10 cellular contexts compared by ENCODE assay signal in genomic region chr3:153599685-153600084, GRCh38.
A peak's percentile ranks its signal among the peaks of the same experiment; 100 is the strongest.
DNase-seq lines count a peak whose midpoint lies in the region; ATAC-seq and TF ChIP-seq lines count a peak whose summit lies in the region.
"Had no signal": no experiment of that assay in that cellular context is flagged by ENCODE, and none has a peak within 500 bp of the region (broad histone marks: within the 10 kb centered on the region; RNA-seq: fewer than 3 reads in every experiment).

No MANE protein-coding gene starts in this region.

- DNase-seq in H4 (ENCODE audit: low spot score) (peak; percentile 93), UCSD-AML1 (lab: John Stamatoyannopoulos, UW; ENCODE audit: unreplicated experiment) (peak; percentile 17), heart left ventricle (peak in 2 of 5 donors; percentile 21 to 37), sciatic nerve (ENCODE audit: low spot score) (peak; percentile 61), SK-N-DZ (ENCODE audit: low spot score) (no peak), DMS153 treated with DMSO at 0.1 percent for 48 hours (lab: John Stamatoyannopoulos, UW; ENCODE audit: unreplicated experiment) (no peak)
- DNase-seq in CD8-positive, alpha-beta T cell: no peak
- DNase-seq: activated gamma-delta T cell treated with Interleukin-2 at 50 U/mL for 16 hours, NCI-H2227 treated with DMSO at 0.1 percent for 48 hours had no signal

- no peaks in the 10 kb centered on the region for H3K36me3 ChIP-seq in heart left ventricle
- no peaks in the 10 kb centered on the region for H3K36me3 ChIP-seq in CD8-positive, alpha-beta T cell (ENCODE audit: insufficient read depth, low read length)

- H3K9me3 Mint-ChIP-seq in CD8-positive, alpha-beta T cell: no peaks in the 10 kb centered on the region

- no peaks in the 10 kb centered on the region for H3K27me3 Mint-ChIP-seq in CD8-positive, alpha-beta T cell (ENCODE audit: low read depth)

- peaks cover 0 to 24% (median 4%) of the 10 kb centered on the region in 12 donors for H3K4me1 ChIP-seq in heart left ventricle
- no peaks in the 10 kb centered on the region for H3K4me1 ChIP-seq in CD8-positive, alpha-beta T cell (ENCODE audit: insufficient read depth, low read length)

- peak overlapping the region in 1 of 12 donors; percentile 5 for H3K27ac ChIP-seq in heart left ventricle
- H3K27ac ChIP-seq in CD8-positive, alpha-beta T cell (ENCODE audit: low read depth, low read length): no peak overlapping the region

- H3K4me1 Mint-ChIP-seq in CD8-positive, alpha-beta T cell (ENCODE audit: low read depth): peaks cover 8% of the 10 kb centered on the region

- no peak overlapping the region for H3K27ac Mint-ChIP-seq in CD8-positive, alpha-beta T cell

- intact Hi-C loops in heart left ventricle (cut with DNase I) (loop anchor here in 8 of 10 donors (5.0 to 10.0 kb wide), 6 partner anchors 305 to 572 kb away; partner anchors contain the start of gene RAP2B (in 2 of the 8)), sciatic nerve (cut with DNase I) (no loop called here)
- intact Hi-C loops in CD8-positive, alpha-beta T cell (cut with DNase I, micrococcal nuclease): loop anchor here in 1 of 2 experiments (5.0 kb wide), 1 partner anchor 572 kb away; no protein-coding TSS in a partner anchor

- TF ChIP-seq CTCF in heart left ventricle (IDR thresholded peaks at IDR 0.05): no peak
- no peak for TF ChIP-seq CTCF in CD8-positive, alpha-beta T cell (IDR thresholded peaks at IDR 0.05)

- no peaks in the 10 kb centered on the region for H3K36me3 Mint-ChIP-seq in CD8-positive, alpha-beta T cell

- no peaks in the 10 kb centered on the region for H3K9me3 ChIP-seq in heart left ventricle
- no peaks in the 10 kb centered on the region for H3K9me3 ChIP-seq in CD8-positive, alpha-beta T cell (ENCODE audit: low read length)

- H3K4me3 Mint-ChIP-seq in CD8-positive, alpha-beta T cell: no peak overlapping the region

- CTCF ChIA-PET in CD8-positive, alpha-beta T cell (lab: Charles Lee): no interaction called here

- POLR2A ChIA-PET in CD8-positive, alpha-beta T cell (lab: Charles Lee): no interaction called here

- no peak for TF ChIP-seq POLR2A in heart left ventricle (IDR thresholded peaks at IDR 0.05)

- no peaks in the 10 kb centered on the region for H3K27me3 ChIP-seq in heart left ventricle
- H3K27me3 ChIP-seq in CD8-positive, alpha-beta T cell (ENCODE audit: insufficient read depth, low read length): no peaks in the 10 kb centered on the region

- ATAC-seq in heart left ventricle (peak in 3 of 4 donors; percentile 42 to 76 (median 52)), sciatic nerve (peak; percentile 71), GM18858 (IDR thresholded peaks at IDR 0.05; ENCODE audit: unreplicated experiment) (no peak)
- no peak for ATAC-seq in CD8-positive, alpha-beta T cell

- 43 to 60% (median 50%) methylated on average over 2 of the region's 2 CpGs for WGBS in heart left ventricle, 4 donors

- H3K4me3 ChIP-seq in heart left ventricle: no peak overlapping the region
- no peak overlapping the region for H3K4me3 ChIP-seq in CD8-positive, alpha-beta T cell (ENCODE audit: low read depth, low read length)

Comparison
In these comparisons a context has a peak if more than half of its experiments do, and no peak if none do; other contexts are left out.
1. DNase-seq: peak in H4 (single experiment), UCSD-AML1 (single experiment) and sciatic nerve (single experiment); none in SK-N-DZ (single experiment), CD8-positive, alpha-beta T cell (0 of 7) and DMS153 treated with DMSO at 0.1 percent for 48 hours (single experiment).
2. ATAC-seq: peak in heart left ventricle (3 of 4) and sciatic nerve (single experiment); none in GM18858 (single experiment) and CD8-positive, alpha-beta T cell (single experiment).